In the genomic region with DNA sequence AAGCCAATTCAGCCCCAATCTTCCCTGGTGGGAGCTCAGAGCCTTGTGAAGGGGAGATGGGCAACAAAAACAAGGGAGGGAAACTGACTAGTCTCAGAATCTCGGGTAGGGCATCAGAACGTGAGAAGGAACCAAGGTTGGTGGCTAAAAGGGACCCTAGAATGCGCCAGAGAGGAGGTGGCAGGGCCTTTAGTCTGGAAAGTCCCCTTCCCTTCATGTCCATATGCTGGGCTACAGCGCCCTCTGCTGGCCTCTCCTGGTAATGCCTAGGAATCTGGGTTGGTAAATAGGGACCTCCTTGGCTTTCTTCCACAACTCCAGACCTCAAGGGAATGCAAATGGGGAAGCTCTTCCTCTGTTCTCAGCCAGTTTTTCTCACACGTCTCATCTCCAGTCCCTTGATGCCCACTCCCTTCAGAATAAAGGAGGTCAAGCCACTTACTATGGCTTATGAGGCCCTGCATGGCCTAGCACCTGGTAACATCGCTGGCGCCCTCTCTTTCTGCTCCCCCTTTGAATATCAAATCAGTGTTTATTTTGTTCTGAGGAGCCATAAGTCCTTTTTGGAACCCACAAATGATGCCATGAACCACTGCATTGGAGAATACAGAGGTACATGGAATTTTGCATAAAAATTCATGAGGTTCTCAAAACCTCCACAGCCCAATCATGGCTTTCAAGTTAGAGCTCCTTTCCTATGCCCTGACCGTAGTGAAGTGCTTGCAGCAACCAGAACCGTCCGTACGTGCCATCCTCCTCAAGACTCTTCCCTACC, we compare ENCODE assay signal across 8 cellular contexts. TPM values are rescaled to one million over a fixed set of nuclear protein-coding genes. Genes with fewer than 3 reads are reported as not detected.
DNase-seq lines count a peak whose midpoint lies in the region; ATAC-seq, FAIRE-seq and TF ChIP-seq lines count a peak whose summit lies in the region.

No MANE protein-coding gene starts in this region.

- peaks cover 0 to 3% (median 0%) of the 10 kb centered on the region in 7 donors for H3K9me3 Mint-ChIP-seq in CD14-positive monocyte

- no peak for FAIRE-seq in small intestine (lab: Jason Lieb, UNC)

- H3K4me3 ChIP-seq in brain microvascular endothelial cell (ENCODE audit: low read depth, low read length) (no peak overlapping the region), small intestine (ENCODE audit: low read depth in 1 of 2, low read length in 2 of 2) (peak overlapping the region in 1 of 2 donors; percentile 77)

- no peak for ATAC-seq in HG02610 (IDR thresholded peaks at IDR 0.05; ENCODE audit: unreplicated experiment)

- H3K36me3 ChIP-seq in brain microvascular endothelial cell (replicated peaks), result peaks cover 44% of the 10 kb centered on the region
- H3K36me3 ChIP-seq in small intestine (ENCODE audit: control insufficient read depth in 2 of 2, insufficient read depth in 2 of 2, low read length in 2 of 2), result peaks cover 21 to 28% of the 10 kb centered on the region in 2 donors

- H3K27ac ChIP-seq in brain microvascular endothelial cell (peak overlapping the region; percentile 46), small intestine (ENCODE audit: low read depth in 1 of 2, low read length in 1 of 2) (peak overlapping the region; percentile 94 to 97)

- in situ Hi-C loops in brain microvascular endothelial cell (cut with HindIII; ENCODE audit: low pct_ligation_motif_present, low sequenced_read_pairs), result no loop called here

- TF ChIP-seq CTCF in CD14-positive monocyte (IDR thresholded peaks at IDR 0.05) (peak; percentile 97), brain microvascular endothelial cell (IDR thresholded peaks at IDR 0.05; ENCODE audit: low read depth, low read length, missing control alignments) (peak; percentile 97)

- peak; percentile 89 for DNase-seq in CD14-positive monocyte (ENCODE audit: low spot score)
- peak; percentile 84 for DNase-seq in H4 (ENCODE audit: low spot score)
- DNase-seq in NCI-H2107 treated with DMSO at 0.1 percent for 48 hours (lab: John Stamatoyannopoulos, UW; ENCODE audit: unreplicated experiment), result peak; percentile 68
- DNase-seq in UCSD-AML1 (lab: John Stamatoyannopoulos, UW; ENCODE audit: unreplicated experiment), result peak; percentile 92
- peak; percentile 85 for DNase-seq in brain microvascular endothelial cell
- DNase-seq in iPS-NIHi11 (ENCODE audit: low spot score), result peak; percentile 85
- peak; percentile 88 for DNase-seq in small intestine

- peak overlapping the region; percentile 97 to 100 (median 99) for H3K27ac Mint-ChIP-seq in CD14-positive monocyte

- peaks cover 49 to 61% of the 10 kb centered on the region in 2 donors for H3K36me3 Mint-ChIP-seq in CD14-positive monocyte

- 17 to 20% (median 19%) methylated on average over 11 of the region's 11 CpGs for WGBS in small intestine, 3 donors

- H3K27me3 Mint-ChIP-seq in CD14-positive monocyte (ENCODE audit: low read depth in 3 of 3), result no peaks in the 10 kb centered on the region

- H3K4me3 Mint-ChIP-seq in CD14-positive monocyte, result peak overlapping the region; percentile 95 to 99

- H3K4me1 Mint-ChIP-seq in CD14-positive monocyte, result peaks cover 72% of the 10 kb centered on the region

- no peaks in the 10 kb centered on the region for H3K9me3 ChIP-seq in small intestine (ENCODE audit: control insufficient read depth, low read depth)

- no peaks in the 10 kb centered on the region for H3K27me3 ChIP-seq in brain microvascular endothelial cell (replicated peaks)
- no peaks in the 10 kb centered on the region for H3K27me3 ChIP-seq in small intestine (ENCODE audit: control insufficient read depth in 2 of 2, insufficient read depth in 2 of 2, low read length in 2 of 2)

- H3K4me1 ChIP-seq in small intestine (ENCODE audit: control insufficient read depth in 2 of 2, insufficient read depth in 1 of 2, low read depth in 1 of 2, low read length in 1 of 2), result peaks cover 0 to 8% of the 10 kb centered on the region in 2 donors

- intact Hi-C loops in CD14-positive monocyte (cut with micrococcal nuclease), result loop anchor here (2.0 to 10.0 kb wide), 6 partner anchors 41 to 336 kb away; a partner anchor contains a TSS

RNA-seq across cellular contexts. Expression of a gene that starts 1.3 kb away (rescaled TPM):
- 10 to 100 TPM in 1 of 2 donors, 1 to 10 TPM in 1; 8.8 to 13.0 TPM for polyA plus RNA-seq in CD14-positive monocyte
- 4.6 and 7.8 TPM in 2 replicates for total RNA-seq in H4 (2014; rRNA removed; shearing (Covaris generic))
- 10 to 100 TPM; 11.1 to 18.0 (median 11.6) TPM for polyA plus RNA-seq in small intestine

RNA-seq across cellular contexts. Expression of a gene that starts 44.5 kb away (rescaled TPM):
- 10 to 100 TPM; 22.6 to 30.3 TPM for polyA plus RNA-seq in CD14-positive monocyte
- 70.9 and 82.4 TPM in 2 replicates for total RNA-seq in H4 (2014; rRNA removed; shearing (Covaris generic))
- polyA plus RNA-seq in small intestine, result 100 to 1,000 TPM in 1 of 3 donors, 10 to 100 TPM in 2; 76.3 to 117 (median 80.8) TPM

RNA-seq across cellular contexts. Expression of a gene that starts 45.1 kb away (rescaled TPM):
- polyA plus RNA-seq in CD14-positive monocyte (10 to 100 TPM; 30.6 to 42.2 TPM), small intestine (10 to 100 TPM in 1 of 3 donors, 1 to 10 TPM in 2; 1.1 to 18.8 (median 7.3) TPM)
- total RNA-seq in H4 (2014; rRNA removed; shearing (Covaris generic)), result 12.5 and 15.4 TPM in 2 replicates

RNA-seq across cellular contexts. Expression of a gene that starts 55.3 kb away (rescaled TPM):
- polyA plus RNA-seq in CD14-positive monocyte, result 10 to 100 TPM; 25.1 to 32.5 TPM
- 7.5 and 9.3 TPM in 2 replicates for total RNA-seq in H4 (2014; rRNA removed; shearing (Covaris generic))
- 1 to 10 TPM; 4.7 to 9.8 (median 6.5) TPM for polyA plus RNA-seq in small intestine
